Comparison of ENCODE assay signal across 8 cellular contexts in the genomic region with DNA sequence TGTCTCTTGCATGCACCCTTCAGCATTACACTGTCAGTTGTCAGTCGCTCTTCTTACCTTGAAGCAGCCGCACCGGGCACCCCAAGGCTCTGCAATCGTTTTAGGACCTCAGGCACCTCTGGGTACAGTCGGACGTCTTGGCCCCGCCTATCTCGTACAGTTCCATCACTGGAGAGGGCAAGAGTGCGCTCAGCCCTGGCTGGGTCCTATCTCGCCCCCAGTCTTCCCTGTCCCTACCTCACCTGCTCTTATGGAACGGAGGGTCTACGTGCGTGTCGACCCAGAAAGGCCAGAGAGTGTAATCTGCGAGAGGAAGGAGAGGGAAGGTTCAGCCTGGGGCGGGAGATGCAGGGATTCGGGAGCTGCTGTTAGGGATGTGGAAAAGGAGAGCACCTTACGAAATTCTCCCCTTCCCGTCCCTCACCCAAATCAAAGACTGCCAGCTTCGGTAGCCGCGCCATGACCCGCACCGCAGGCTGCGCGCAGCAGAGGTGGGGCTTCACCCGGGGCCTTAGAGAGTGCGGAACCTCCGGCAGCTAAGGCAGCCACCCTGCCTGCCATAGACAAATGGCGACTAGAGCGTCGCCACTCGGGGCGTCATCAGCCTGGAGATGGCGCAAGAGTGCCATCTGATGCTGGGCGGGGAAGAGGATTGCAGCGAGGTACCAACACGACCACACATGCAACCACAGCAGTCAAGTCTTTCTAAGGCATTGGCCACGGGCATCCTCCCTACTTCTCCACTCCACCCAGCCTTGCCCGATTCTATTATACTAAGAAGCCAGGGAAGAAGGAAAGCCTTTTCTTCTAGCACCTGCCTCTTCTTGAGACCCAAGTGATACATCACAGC. TPM values are rescaled to one million over a fixed set of nuclear protein-coding genes. Genes with fewer than 3 reads are reported as not detected.
A peak's percentile ranks its signal among the peaks of the same experiment; 100 is the strongest.
DNase-seq lines count a peak whose midpoint lies in the region; ATAC-seq and TF ChIP-seq lines count a peak whose summit lies in the region.

TSS of gene MDP1 (minus strand) at position 572 of the 850 bp plus-strand sequence. CDS start at position 461, 111 bp downstream.

- peak within 1 kb of the TSS; percentile 66 for H3K9ac ChIP-seq in rectal smooth muscle tissue (ENCODE audit: low read length)

- H3K4me1 ChIP-seq in right atrium auricular region (peaks cover 0 to 35% of the 10 kb centered on the region in 2 donors), rectal smooth muscle tissue (ENCODE audit: control insufficient read depth, insufficient read depth, low read length) (peaks cover 4% of the 10 kb centered on the region), aorta (ENCODE audit: control insufficient read depth in 1 of 2, insufficient read depth in 2 of 2, low read length in 2 of 2) (no peaks in the 10 kb centered on the region)

- H3K9me3 ChIP-seq in right atrium auricular region, result no peaks in the 10 kb centered on the region
- no peaks in the 10 kb centered on the region for H3K9me3 ChIP-seq in aorta (ENCODE audit: control insufficient read depth, low read length)

- DNase-seq in GM13976 (ENCODE audit: low spot score) (peak; percentile 89), NCI-H1436 treated with DMSO at 0.1 percent for 48 hours (lab: John Stamatoyannopoulos, UW) (peak; percentile 57), amniotic stem cell (lab: John Stamatoyannopoulos, UW) (peak; percentile 66), right atrium auricular region (ENCODE audit: low spot score) (peak; percentile 88), aorta (peak; percentile 92 to 93)

- 0% methylated on average over 40 of the region's 40 CpGs for whole genome bisulfite sequencing in aorta, 2 donors

- intact Hi-C loops in T-helper 1 cell treated with Interleukin-12 subunit alpha and Interleukin-12 subunit beta and Interleukin-4 antibody, amounts not matched to agents 30 ng/mL and 1 ng/mL, for 36 hours (cut with micrococcal nuclease), result loop anchor here (1.0 to 10.0 kb wide), 8 partner anchors 17 to 459 kb away; partner anchors contain the start of genes GMPR2, NEDD8, RABGGTA and RNF31
- intact Hi-C loops in aorta (cut with DNase I), result no loop called here

- H3K4me3 ChIP-seq in right atrium auricular region, result peak within 1 kb of the TSS; percentile 68 to 72
- peak within 1 kb of the TSS; percentile 80 for H3K4me3 ChIP-seq in rectal smooth muscle tissue (ENCODE audit: low read length)
- peak within 1 kb of the TSS; percentile 51 to 61 for H3K4me3 ChIP-seq in aorta (ENCODE audit: low read length in 2 of 2)

- H3K36me3 ChIP-seq in right atrium auricular region (peaks cover 7% of the 10 kb centered on the region), rectal smooth muscle tissue (ENCODE audit: control insufficient read depth, insufficient read depth, low read length) (peaks cover 3% of the 10 kb centered on the region), aorta (ENCODE audit: control insufficient read depth in 1 of 2, insufficient read depth in 2 of 2, low read length in 1 of 2) (no peaks in the 10 kb centered on the region)

- TF ChIP-seq CTCF in GM13976 (IDR thresholded peaks at IDR 0.05; ENCODE audit: borderline replicate concordance, control extremely low read depth, extremely low read depth, insufficient read depth, missing control alignments) (peak; percentile 92), right atrium auricular region (IDR thresholded peaks at IDR 0.05) (peak in 1 of 2 donors; percentile 78)

- in situ Hi-C loops in GM13976 (cut with MboI; ENCODE audit: low sequenced_read_pairs, unreplicated experiment), result no loop called here

- no peaks in the 10 kb centered on the region for H3K27me3 ChIP-seq in right atrium auricular region
- no peaks in the 10 kb centered on the region for H3K27me3 ChIP-seq in rectal smooth muscle tissue (ENCODE audit: control insufficient read depth, insufficient read depth, low read length)
- no peaks in the 10 kb centered on the region for H3K27me3 ChIP-seq in aorta (ENCODE audit: control insufficient read depth in 1 of 2, insufficient read depth in 2 of 2, low read length in 1 of 2)

- H3K27ac ChIP-seq in right atrium auricular region, result peak within 1 kb of the TSS; percentile 89 to 90
- H3K27ac ChIP-seq in rectal smooth muscle tissue (ENCODE audit: low read depth, low read length), result peak within 1 kb of the TSS; percentile 84
- H3K27ac ChIP-seq in aorta (ENCODE audit: low read depth in 1 of 2, low read length in 2 of 2), result peak within 1 kb of the TSS; percentile 49 to 92

- ATAC-seq in HG02852 (IDR thresholded peaks at IDR 0.05; ENCODE audit: unreplicated experiment), result peak; percentile 57
- peak; percentile 91 for ATAC-seq in aorta (ENCODE audit: low FRiP score)

RNA-seq across cellular contexts. Expression of gene MDP1, which starts in this region (rescaled TPM):
- total RNA-seq in T-helper 1 cell treated with Interleukin-12 subunit alpha and Interleukin-12 subunit beta and Interleukin-4 antibody, amounts not matched to agents 30 ng/mL and 1 ng/mL, for 36 hours, result 11.8 and 14.5 TPM in 2 replicates
- 10 to 100 TPM; 15.5 to 19.7 TPM for total RNA-seq in right atrium auricular region
- 10 to 100 TPM; 15.2 to 19.5 TPM for total RNA-seq in aorta
- 10 to 100 TPM; 38.7 to 49.6 TPM for polyA plus RNA-seq in aorta

Comparison
In these comparisons a context has a peak if more than half of its experiments do, and no peak if none do; other contexts are left out.
1. Peak in every context shown above with its lines: DNase-seq, ATAC-seq, H3K4me3 ChIP-seq and H3K27ac ChIP-seq.